ENCODE assay signal across 11 cellular contexts in the genomic region with DNA sequence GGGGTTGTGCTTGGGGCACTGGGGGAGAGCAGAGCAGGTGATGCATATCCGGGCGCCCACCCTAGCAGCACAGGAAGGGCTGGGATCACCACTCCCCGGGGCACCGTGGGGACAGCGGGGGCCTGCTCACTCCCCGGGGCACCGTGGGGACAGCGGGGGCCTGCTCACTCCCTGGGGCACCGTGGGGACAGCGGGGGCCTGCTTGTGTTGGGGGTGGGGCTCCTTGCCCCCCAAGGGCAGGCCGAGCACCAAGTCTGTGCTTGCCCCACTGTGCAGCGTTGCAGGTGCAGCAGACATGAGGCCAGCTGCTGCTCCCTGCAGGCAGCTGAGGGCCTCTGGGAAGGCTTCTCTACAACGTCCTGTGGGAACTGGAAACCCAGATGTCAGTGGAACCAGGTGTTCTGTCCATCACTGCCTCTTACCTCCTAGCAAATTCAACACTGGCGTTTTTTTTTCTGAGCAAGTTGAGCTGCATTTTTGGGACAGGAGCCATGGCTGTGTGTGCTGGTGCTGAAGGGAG. TPM values are rescaled to one million over a fixed set of nuclear protein-coding genes. Genes with fewer than 3 reads are reported as not detected.
DNase-seq lines count a peak whose midpoint lies in the region; ATAC-seq and TF ChIP-seq lines count a peak whose summit lies in the region.
"Had no signal": no experiment of that assay in that cellular context is flagged by ENCODE, and none has a peak within 500 bp of the region (broad histone marks: within the 10 kb centered on the region; RNA-seq: fewer than 3 reads in every experiment).

No MANE protein-coding gene starts in this region.

- intact Hi-C loops in CD8-positive, alpha-beta T cell (cut with DNase I, micrococcal nuclease), result loop anchor here (1.0 to 5.0 kb wide), 6 partner anchors 18 to 82 kb away; no protein-coding TSS in a partner anchor

- no peak for DNase-seq in CD8-positive, alpha-beta T cell
- DNase-seq in T-cell (no peak), naive B cell (no peak), SKM-1 treated with dmso at 0.1 percent for 144 hours (lab: John Stamatoyannopoulos, UW; ENCODE audit: unreplicated experiment) (no peak), NOMO-1 treated with dmso at 0.1 percent for 144 hours (lab: John Stamatoyannopoulos, UW; ENCODE audit: unreplicated experiment) (no peak), left lobe of liver (ENCODE audit: low spot score) (no peak), RKO (ENCODE audit: low spot score) (no peak)
- DNase-seq: NCI-H1048; stimulated activated CD4-positive, alpha-beta T cell treated with anti-CD3 and anti-CD28 coated beads, Interleukin-1b, Interleukin-23, amount 100 ng/mL, for 48 hours had no signal

- no peaks in the 10 kb centered on the region for H3K9me3 ChIP-seq in CD8-positive, alpha-beta T cell (ENCODE audit: low read length)
- H3K9me3 ChIP-seq: left lung had no signal

- ATAC-seq in CD8-positive, alpha-beta T cell, result no peak
- ATAC-seq in GM21360 (IDR thresholded peaks at IDR 0.05; ENCODE audit: unreplicated experiment) (peak; percentile 3), T-cell (replicated peaks in 1 of 4) (no peak), naive B cell (ENCODE audit: low read depth in 2 of 2) (no peak), left lobe of liver (no peak)

- H3K4me3 ChIP-seq in CD8-positive, alpha-beta T cell (ENCODE audit: low read depth, low read length), result peak overlapping the region; percentile 46
- H3K4me3 ChIP-seq: left lung had no signal

- H3K4me1 ChIP-seq in CD8-positive, alpha-beta T cell (ENCODE audit: insufficient read depth, low read length), result peaks cover 59% of the 10 kb centered on the region

- H3K27ac ChIP-seq in CD8-positive, alpha-beta T cell (ENCODE audit: low read depth, low read length), result peak overlapping the region; percentile 54

- no peaks in the 10 kb centered on the region for H3K27me3 ChIP-seq in CD8-positive, alpha-beta T cell (ENCODE audit: insufficient read depth, low read length)
- H3K27me3 ChIP-seq: left lung had no signal

- TF ChIP-seq CTCF in CD8-positive, alpha-beta T cell (IDR thresholded peaks at IDR 0.05), result no peak

- POLR2A ChIA-PET in CD8-positive, alpha-beta T cell (lab: Charles Lee), result interaction anchor here (0.9 to 4.3 kb wide), 10 partner anchors 10 to 109 kb away, joined by 3 to 59 read pairs (median 4); no protein-coding TSS in a partner anchor
- POLR2A ChIA-PET in T-cell (lab: Charles Lee), result interaction anchor here in 1 of 2 donors (0.8 to 1.3 kb wide), 2 partner anchors 21 to 184 kb away, joined by 4 to 7 read pairs; no protein-coding TSS in a partner anchor

- peaks cover 3% of the 10 kb centered on the region for H3K36me3 Mint-ChIP-seq in CD8-positive, alpha-beta T cell
- H3K36me3 Mint-ChIP-seq in T-cell, result peaks cover 4% of the 10 kb centered on the region
- H3K36me3 Mint-ChIP-seq in naive B cell, result no peaks in the 10 kb centered on the region

- peak overlapping the region; percentile 98 for H3K27ac Mint-ChIP-seq in CD8-positive, alpha-beta T cell
- H3K27ac Mint-ChIP-seq in T-cell (peak overlapping the region; percentile 95 to 99), naive B cell (peak overlapping the region; percentile 63 to 97 (median 90))

- no peaks in the 10 kb centered on the region for H3K36me3 ChIP-seq in CD8-positive, alpha-beta T cell (ENCODE audit: insufficient read depth, low read length)

- H3K4me1 Mint-ChIP-seq in CD8-positive, alpha-beta T cell (ENCODE audit: low read depth), result peaks cover 59% of the 10 kb centered on the region
- H3K4me1 Mint-ChIP-seq in T-cell (peaks cover 50 to 80% (median 74%) of the 10 kb centered on the region in 3 donors), naive B cell (peaks cover 57 to 90% (median 68%) of the 10 kb centered on the region in 3 donors)

- H3K27me3 Mint-ChIP-seq in CD8-positive, alpha-beta T cell (ENCODE audit: low read depth), result no peaks in the 10 kb centered on the region
- H3K27me3 Mint-ChIP-seq in T-cell, result no peaks in the 10 kb centered on the region
- peaks cover 8 to 50% (median 30%) of the 10 kb centered on the region in 3 donors for H3K27me3 Mint-ChIP-seq in naive B cell

- CTCF ChIA-PET in CD8-positive, alpha-beta T cell (lab: Charles Lee), result interaction anchor here (1.0 to 2.4 kb wide), 7 partner anchors 10 to 115 kb away, joined by 3 to 11 read pairs (median 4); no protein-coding TSS in a partner anchor
- CTCF ChIA-PET in T-cell (lab: Charles Lee), result interaction anchor here in 1 of 2 donors (0.6 to 1.1 kb wide), 2 partner anchors 26 to 83 kb away, joined by 3 to 4 read pairs; no protein-coding TSS in a partner anchor

- H3K9me3 Mint-ChIP-seq in CD8-positive, alpha-beta T cell, result no peaks in the 10 kb centered on the region
- H3K9me3 Mint-ChIP-seq in T-cell, result no peaks in the 10 kb centered on the region
- H3K9me3 Mint-ChIP-seq in naive B cell, result no peaks in the 10 kb centered on the region

- H3K4me3 Mint-ChIP-seq in CD8-positive, alpha-beta T cell, result peak overlapping the region; percentile 63
- H3K4me3 Mint-ChIP-seq in T-cell (peak overlapping the region; percentile 78 to 91 (median 82)), naive B cell (peak overlapping the region in 6 of 8 donors; percentile 68 to 90 (median 80))

RNA-seq across cellular contexts. Expression of a gene that starts 25.0 kb away (rescaled TPM):
- total RNA-seq in CD8-positive, alpha-beta T cell, result not detected
- total RNA-seq in T-cell (not detected), left lobe of liver (0.08 TPM)
- under 1 TPM in 1 of 6 donors, not detected in 5; 0.12 TPM for polyA plus RNA-seq in naive B cell (ENCODE audit: low read depth in 6 of 6)
